In genomic region chr1:93715529-93716126, GRCh38 we compare ENCODE assay signal across 7 cellular contexts. TPM values are rescaled to one million over a fixed set of nuclear protein-coding genes. Genes with fewer than 3 reads are reported as not detected.
DNase-seq lines count a peak whose midpoint lies in the region; ATAC-seq and TF ChIP-seq lines count a peak whose summit lies in the region.

No MANE protein-coding gene starts in this region.

- no peak for TF ChIP-seq POLR2A in spleen (IDR thresholded peaks at IDR 0.05)

- H3K36me3 ChIP-seq in spleen: no peaks in the 10 kb centered on the region

- ATAC-seq in GM18870 (IDR thresholded peaks at IDR 0.05; ENCODE audit: unreplicated experiment): peak; percentile 35
- ATAC-seq in HG02642 (IDR thresholded peaks at IDR 0.05; ENCODE audit: poor library complexity, unreplicated experiment): peak; percentile 57
- ATAC-seq in Right ventricle myocardium superior (ENCODE audit: poor library complexity): peak; percentile 90

- TF ChIP-seq CTCF in spleen (IDR thresholded peaks at IDR 0.05 in 8 of 11, conservative IDR thresholded peaks at IDR 0.05 in 3 of 11) (no peak), GM10248 (IDR thresholded peaks at IDR 0.05; ENCODE audit: control extremely low read depth, extremely low read depth, low read depth, missing control alignments) (no peak)

- intact Hi-C loops in Right ventricle myocardium superior (cut with DNase I): no loop called here
- intact Hi-C loops in spleen (cut with DNase I; ENCODE audit: low total_unique reads): no loop called here

- peaks cover 0 to 5% (median 0%) of the 10 kb centered on the region in 8 donors for H3K9me3 ChIP-seq in spleen

- peaks cover 0 to 23% (median 9%) of the 10 kb centered on the region in 6 donors for H3K4me1 ChIP-seq in spleen

- WGBS in spleen, 5 donors: 44 to 65% (median 54%) methylated on average over 9 to 10 of the region's 10 CpGs

- no peaks in the 10 kb centered on the region for H3K27me3 ChIP-seq in spleen (replicated peaks in 1 of 7)

- peak overlapping the region in 2 of 8 donors; percentile 13 to 25 for H3K27ac ChIP-seq in spleen

- CTCF ChIA-PET in GM10248 (lab: Yijun Ruan, JAX): interaction anchor here (0.6 to 3.9 kb wide), 11 partner anchors 9 to 98 kb away, joined by 3 to 27 read pairs (median 5); partner anchors contain the start of gene BCAR3

- DNase-seq in NCI-H82 treated with DMSO at 0.1 percent for 48 hours (lab: John Stamatoyannopoulos, UW; ENCODE audit: unreplicated experiment) (peak; percentile 26), Right ventricle myocardium superior (no peak), NCI-H226 (no peak), spleen (no peak), GM10248 (ENCODE audit: extremely low spot score) (no peak)

- POLR2A ChIA-PET in GM10248 (lab: Yijun Ruan, JAX): interaction anchor here (1.3 kb wide), 1 partner anchor 13 kb away, joined by 3 read pairs; no protein-coding TSS in a partner anchor

- H3K4me3 ChIP-seq in spleen: no peak overlapping the region

RNA-seq across cellular contexts. Expression of gene BCAR3, which starts 34.0 kb away (rescaled TPM):
- total RNA-seq in Right ventricle myocardium superior: 18.5 TPM
- total RNA-seq in spleen: 10 to 100 TPM; 11.0 to 18.0 (median 12.3) TPM
- 1 to 10 TPM; 3.5 to 6.8 (median 4.5) TPM for polyA plus RNA-seq in spleen

Comparison
In these comparisons a context has a peak if more than half of its experiments do, and no peak if none do; other contexts are left out.
1. ATAC-seq: peak in every context shown above with its lines; median percentile 90 in Right ventricle myocardium superior; 57 in HG02642; 35 in GM18870.